In the genomic region with DNA sequence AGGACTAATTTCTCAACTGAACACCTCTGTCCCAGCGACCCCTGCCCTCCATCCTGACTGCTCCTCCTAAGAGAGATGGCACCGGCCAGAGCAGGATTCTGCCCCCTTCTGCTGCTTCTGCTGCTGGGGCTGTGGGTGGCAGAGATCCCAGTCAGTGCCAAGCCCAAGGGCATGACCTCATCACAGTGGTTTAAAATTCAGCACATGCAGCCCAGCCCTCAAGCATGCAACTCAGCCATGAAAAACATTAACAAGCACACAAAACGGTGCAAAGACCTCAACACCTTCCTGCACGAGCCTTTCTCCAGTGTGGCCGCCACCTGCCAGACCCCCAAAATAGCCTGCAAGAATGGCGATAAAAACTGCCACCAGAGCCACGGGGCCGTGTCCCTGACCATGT, we compare ENCODE assay signal across 2 cellular contexts.
TF ChIP-seq lines count a peak whose summit lies in the region.

No MANE protein-coding gene starts in this region.

TF ChIP-seq in SK-N-SH, 30 proteins besides CTCF, POLR2A, EP300 and RAD21 (continued from another document):
- TF ChIP-seq NFIC (IDR thresholded peaks at IDR 0.05; ENCODE audit: borderline replicate concordance): no peak

TF ChIP-seq in SK-N-SH treated with all-trans-retinoic acid at 6 μM for 48 hours, 23 proteins besides CTCF, POLR2A, EP300 and RAD21 (continued from another document):
- no peak for TF ChIP-seq POU6F1 (CRISPR knock-in tag; IDR thresholded peaks at IDR 0.05; ENCODE audit: borderline replicate concordance, low read depth)
- TF ChIP-seq TSHZ2 (CRISPR knock-in tag; IDR thresholded peaks at IDR 0.05): no peak
- no peak for TF ChIP-seq SNAI2 (CRISPR knock-in tag; IDR thresholded peaks at IDR 0.05)
- no peak for TF ChIP-seq ESRRG (CRISPR knock-in tag; IDR thresholded peaks at IDR 0.05)
- TF ChIP-seq ZFP3 (CRISPR knock-in tag; IDR thresholded peaks at IDR 0.05): no peak
- TF ChIP-seq TOX (CRISPR knock-in tag; IDR thresholded peaks at IDR 0.05; ENCODE audit: borderline replicate concordance): no peak
- TF ChIP-seq PATZ1 (CRISPR knock-in tag; IDR thresholded peaks at IDR 0.05; ENCODE audit: borderline replicate concordance): no peak
- TF ChIP-seq GLIS3 (CRISPR knock-in tag; IDR thresholded peaks at IDR 0.05): no peak
